ENCODE assay signal across 3 cellular contexts in genomic region chr10:37304036-37304435, GRCh38.
"Had no signal": no experiment of that assay in that cellular context is flagged by ENCODE, and none has a peak within 500 bp of the region (broad histone marks: within the 10 kb centered on the region; RNA-seq: fewer than 3 reads in every experiment).

No MANE protein-coding gene starts in this region.

- DNase-seq: GDM1, GF-D8 had no signal

- H3K4me3 ChIP-seq: GM12878 had no signal
